Comparison of ENCODE assay signal across 2 cellular contexts in genomic region chr1:202018226-202018475, GRCh38.
A peak's percentile ranks its signal among the peaks of the same experiment; 100 is the strongest.
TF ChIP-seq lines count a peak whose summit lies in the region.

No MANE protein-coding gene starts in this region.

TF ChIP-seq in WTC11, 78 proteins besides CTCF, POLR2A, EP300 and RAD21 (continues in another document):
- TF ChIP-seq NFYB (CRISPR knock-in tag; conservative IDR thresholded peaks at IDR 0.05; ENCODE audit: low read depth), result no peak
- no peak for TF ChIP-seq ZNF416 (CRISPR knock-in tag; IDR thresholded peaks at IDR 0.05)
- TF ChIP-seq ATF6 (CRISPR knock-in tag; IDR thresholded peaks at IDR 0.05), result no peak
- no peak for TF ChIP-seq CBFB (CRISPR knock-in tag; IDR thresholded peaks at IDR 0.05; ENCODE audit: low read depth)
- no peak for TF ChIP-seq ERG (CRISPR knock-in tag; IDR thresholded peaks at IDR 0.05)
- no peak for TF ChIP-seq HMGA2 (CRISPR knock-in tag; IDR thresholded peaks at IDR 0.05)
- no peak for TF ChIP-seq ARID4B (CRISPR knock-in tag; IDR thresholded peaks at IDR 0.05; ENCODE audit: borderline replicate concordance)
- TF ChIP-seq FOXJ3 (CRISPR knock-in tag; IDR thresholded peaks at IDR 0.05; ENCODE audit: borderline replicate concordance), result no peak
- no peak for TF ChIP-seq GTF2I (CRISPR knock-in tag; conservative IDR thresholded peaks at IDR 0.05)
- TF ChIP-seq E2F5 (CRISPR knock-in tag; IDR thresholded peaks at IDR 0.05), result no peak
- TF ChIP-seq ZNF532 (CRISPR knock-in tag; IDR thresholded peaks at IDR 0.05; ENCODE audit: borderline replicate concordance), result no peak

TF ChIP-seq in HepG2, 621 proteins besides CTCF, POLR2A, EP300 and RAD21:
- no peak for TF ChIP-seq THAP8 (CRISPR knock-in tag; IDR thresholded peaks at IDR 0.05; ENCODE audit: borderline replicate concordance)
- no peak for TF ChIP-seq ZNF354B (CRISPR knock-in tag; IDR thresholded peaks at IDR 0.05)
- TF ChIP-seq HNRNPL (IDR thresholded peaks at IDR 0.05; ENCODE audit: low read depth, low read length), result peak; percentile 87
- peak; percentile 7; the same call in 1 of the 2 replicates for TF ChIP-seq BCL3 (CRISPR knock-in tag; IDR thresholded peaks at IDR 0.05)
- TF ChIP-seq ZSCAN29 (CRISPR knock-in tag; conservative IDR thresholded peaks at IDR 0.05), result no peak
- 0 out of 2 replicates have a peak, but pooled peaks have one; percentile 8 for TF ChIP-seq TARDBP (CRISPR knock-in tag; IDR thresholded peaks at IDR 0.05)
- 0 out of 2 replicates have a peak, but pooled peaks have one; percentile 25 for TF ChIP-seq HES4 (CRISPR knock-in tag; IDR thresholded peaks at IDR 0.05; ENCODE audit: borderline replicate concordance)
- TF ChIP-seq ZNF839 (CRISPR knock-in tag; IDR thresholded peaks at IDR 0.05; ENCODE audit: borderline replicate concordance), result 0 out of 2 replicates have a peak, but pooled peaks have one; percentile 28
- peak; percentile 32 for TF ChIP-seq AGO2 (optimal IDR thresholded peaks at IDR 0.05; ENCODE audit: low read depth, low read length)
- TF ChIP-seq AGO1 (IDR thresholded peaks at IDR 0.05; ENCODE audit: low read depth, low read length, poor library complexity, severe bottlenecking), result peak; percentile 84
- 0 out of 2 replicates have a peak, but pooled peaks have one; percentile 14 for TF ChIP-seq SPEN (CRISPR knock-in tag; IDR thresholded peaks at IDR 0.05; ENCODE audit: low read depth)
- TF ChIP-seq SRSF4 (IDR thresholded peaks at IDR 0.05; ENCODE audit: low read depth, low read length, poor library complexity, severe bottlenecking), result no peak
- no peak for TF ChIP-seq THAP7 (CRISPR knock-in tag; IDR thresholded peaks at IDR 0.05)
- TF ChIP-seq RBFOX2 (IDR thresholded peaks at IDR 0.05; ENCODE audit: low read depth, low read length), result peak; percentile 34; the same call in 1 of the 2 replicates
- 0 out of 2 replicates have a peak, but pooled peaks have one; percentile 46 for TF ChIP-seq IRF9 (CRISPR knock-in tag; IDR thresholded peaks at IDR 0.05; ENCODE audit: borderline replicate concordance)
- TF ChIP-seq ZNF572 (CRISPR knock-in tag; IDR thresholded peaks at IDR 0.05), result 0 out of 2 replicates have a peak, but pooled peaks have one; percentile 40
